In the genomic region with DNA sequence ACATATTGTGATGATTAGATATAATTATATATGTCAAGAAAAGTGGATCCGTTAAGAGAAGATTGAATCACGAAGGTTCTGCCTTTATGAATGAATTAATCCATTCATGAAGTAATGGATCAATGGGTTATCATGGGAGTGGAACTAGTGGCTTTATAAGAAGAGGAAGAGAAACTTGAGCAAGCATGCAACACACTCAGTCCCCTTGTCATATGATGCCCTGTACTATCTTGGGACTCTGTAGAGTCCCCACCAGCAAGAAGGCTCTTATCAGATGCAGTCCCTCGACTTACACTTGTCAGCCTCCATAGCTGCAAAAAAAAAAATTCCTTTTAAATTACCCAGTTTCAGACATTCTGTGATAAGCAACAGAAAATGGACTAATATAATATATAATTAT, we compare ENCODE assay signal across 14 cellular contexts.
A peak's percentile ranks its signal among the peaks of the same experiment; 100 is the strongest.
DNase-seq lines count a peak whose midpoint lies in the region; ATAC-seq and TF ChIP-seq lines count a peak whose summit lies in the region.
"Had no signal": no experiment of that assay in that cellular context is flagged by ENCODE, and none has a peak within 500 bp of the region (broad histone marks: within the 10 kb centered on the region; RNA-seq: fewer than 3 reads in every experiment).

No MANE protein-coding gene starts in this region.

- H3K27ac Mint-ChIP-seq in activated CD4-positive, alpha-beta T cell treated with anti-CD3 and anti-CD28 coated beads, Interleukin-2, amount 10 ng/mL, durations not matched to agents 24 days and 14 days: no peak overlapping the region
- H3K27ac Mint-ChIP-seq in activated naive CD8-positive, alpha-beta T cell treated with anti-CD3 and anti-CD28 coated beads, Interleukin-2, amount 50 U/mL, for 24 hours: no peak overlapping the region
- H3K27ac Mint-ChIP-seq: activated T-cell treated with anti-CD3 and anti-CD28 coated beads, Interleukin-2, amount 50 U/mL, for 72 hours; CD8-positive, alpha-beta T cell; stimulated activated effector memory CD8-positive, alpha-beta T cell treated with anti-CD3 and anti-CD28 coated beads, Interleukin-12 subunit alpha, Interleukin-12 subunit beta, amount 100 ng/mL, for 72 hours had no signal

- H3K4me3 Mint-ChIP-seq in activated CD4-positive, alpha-beta T cell treated with anti-CD3 and anti-CD28 coated beads, Interleukin-2, amount 10 ng/mL, durations not matched to agents 24 days and 14 days: no peak overlapping the region
- H3K4me3 Mint-ChIP-seq in activated naive CD8-positive, alpha-beta T cell treated with anti-CD3 and anti-CD28 coated beads, Interleukin-2, amount 50 U/mL, for 24 hours: no peak overlapping the region
- H3K4me3 Mint-ChIP-seq: activated T-cell treated with anti-CD3 and anti-CD28 coated beads, Interleukin-2, amount 50 U/mL, for 72 hours; CD8-positive, alpha-beta T cell; stimulated activated effector memory CD8-positive, alpha-beta T cell treated with anti-CD3 and anti-CD28 coated beads, Interleukin-12 subunit alpha, Interleukin-12 subunit beta, amount 100 ng/mL, for 72 hours had no signal

- intact Hi-C loops in activated CD4-positive, alpha-beta T cell treated with anti-CD3 and anti-CD28 coated beads, Interleukin-2, amount 10 ng/mL, durations not matched to agents 24 days and 14 days (cut with micrococcal nuclease): no loop called here
- intact Hi-C loops in breast epithelium (cut with DNase I; ENCODE audit: low total_unique reads): no loop called here

- H3K9me3 ChIP-seq in breast epithelium (peaks cover 0 to 2% of the 10 kb centered on the region in 2 donors), WERI-Rb-1 (ENCODE audit: severe bottlenecking) (no peaks in the 10 kb centered on the region)

- H3K4me1 Mint-ChIP-seq in activated CD4-positive, alpha-beta T cell treated with anti-CD3 and anti-CD28 coated beads, Interleukin-2, amount 10 ng/mL, durations not matched to agents 24 days and 14 days: peaks cover 5% of the 10 kb centered on the region
- peaks cover 14% of the 10 kb centered on the region for H3K4me1 Mint-ChIP-seq in activated naive CD8-positive, alpha-beta T cell treated with anti-CD3 and anti-CD28 coated beads, Interleukin-2, amount 50 U/mL, for 24 hours

- H3K4me1 ChIP-seq in breast epithelium: no peaks in the 10 kb centered on the region

- no peak for TF ChIP-seq POLR2A in breast epithelium (IDR thresholded peaks at IDR 0.05)

- no peaks in the 10 kb centered on the region for H3K27me3 ChIP-seq in breast epithelium
- H3K27me3 ChIP-seq in WERI-Rb-1 (ENCODE audit: insufficient read depth, low read depth, severe bottlenecking): no peaks in the 10 kb centered on the region
- H3K27me3 ChIP-seq: cardiac muscle cell had no signal

- H3K27ac ChIP-seq in breast epithelium (no peak overlapping the region), WERI-Rb-1 (no peak overlapping the region)
- H3K27ac ChIP-seq: cardiac muscle cell had no signal

- H3K4me3 ChIP-seq in breast epithelium (no peak overlapping the region), WERI-Rb-1 (ENCODE audit: low read depth, low read length) (no peak overlapping the region)
- H3K4me3 ChIP-seq: cardiac muscle cell had no signal

- H3K9me3 Mint-ChIP-seq in activated CD4-positive, alpha-beta T cell treated with anti-CD3 and anti-CD28 coated beads, Interleukin-2, amount 10 ng/mL, durations not matched to agents 24 days and 14 days: no peaks in the 10 kb centered on the region
- H3K9me3 Mint-ChIP-seq in activated naive CD8-positive, alpha-beta T cell treated with anti-CD3 and anti-CD28 coated beads, Interleukin-2, amount 50 U/mL, for 24 hours: no peaks in the 10 kb centered on the region
- H3K9me3 Mint-ChIP-seq: activated T-cell treated with anti-CD3 and anti-CD28 coated beads, Interleukin-2, amount 50 U/mL, for 72 hours; CD8-positive, alpha-beta T cell; stimulated activated effector memory CD8-positive, alpha-beta T cell treated with anti-CD3 and anti-CD28 coated beads, Interleukin-12 subunit alpha, Interleukin-12 subunit beta, amount 100 ng/mL, for 72 hours had no signal

- no peak for TF ChIP-seq CTCF in breast epithelium (IDR thresholded peaks at IDR 0.05)
- TF ChIP-seq CTCF in WERI-Rb-1 (IDR thresholded peaks at IDR 0.05; ENCODE audit: low read depth, low read length): no peak

- H3K36me3 ChIP-seq in breast epithelium (no peaks in the 10 kb centered on the region), WERI-Rb-1 (no peaks in the 10 kb centered on the region)
- H3K36me3 ChIP-seq: cardiac muscle cell had no signal

- DNase-seq in medulla oblongata (ENCODE audit: extremely low spot score) (peak; percentile 69), breast epithelium (ENCODE audit: low spot score in 2 of 2) (no peak), WERI-Rb-1 (no peak)
- DNase-seq in activated CD4-positive, alpha-beta T cell treated with anti-CD3 and anti-CD28 coated beads, Interleukin-2, amount 10 ng/mL, durations not matched to agents 24 days and 14 days: no peak
- no peak for DNase-seq in activated naive CD8-positive, alpha-beta T cell treated with anti-CD3 and anti-CD28 coated beads, Interleukin-2, amount 50 U/mL, for 24 hours
- DNase-seq: activated T-cell treated with anti-CD3 and anti-CD28 coated beads, Interleukin-2, amount 50 U/mL, for 72 hours; CD8-positive, alpha-beta T cell; islet precursor cell; NCI-H1417 treated with DMSO at 0.1 percent for 48 hours had no signal

- peak; percentile 92 for ATAC-seq in GM18909 (IDR thresholded peaks at IDR 0.05; ENCODE audit: poor library complexity, unreplicated experiment)
- ATAC-seq in GM21786 (IDR thresholded peaks at IDR 0.05; ENCODE audit: unreplicated experiment): peak; percentile 88
- ATAC-seq in HG03439 (IDR thresholded peaks at IDR 0.05; ENCODE audit: unreplicated experiment): peak; percentile 61
- ATAC-seq in activated naive CD8-positive, alpha-beta T cell treated with anti-CD3 and anti-CD28 coated beads, Interleukin-2, amount 50 U/mL, for 24 hours: no peak
- ATAC-seq: activated T-cell treated with anti-CD3 and anti-CD28 coated beads, Interleukin-2, amount 50 U/mL, for 72 hours; CD8-positive, alpha-beta T cell; stimulated activated effector memory CD8-positive, alpha-beta T cell treated with anti-CD3 and anti-CD28 coated beads, Interleukin-12 subunit alpha, Interleukin-12 subunit beta, amount 100 ng/mL, for 72 hours had no signal

- H3K36me3 Mint-ChIP-seq in activated CD4-positive, alpha-beta T cell treated with anti-CD3 and anti-CD28 coated beads, Interleukin-2, amount 10 ng/mL, durations not matched to agents 24 days and 14 days (ENCODE audit: low read depth): no peaks in the 10 kb centered on the region
- no peaks in the 10 kb centered on the region for H3K36me3 Mint-ChIP-seq in activated naive CD8-positive, alpha-beta T cell treated with anti-CD3 and anti-CD28 coated beads, Interleukin-2, amount 50 U/mL, for 24 hours (ENCODE audit: low read depth)
- H3K36me3 Mint-ChIP-seq: CD8-positive, alpha-beta T cell; stimulated activated effector memory CD8-positive, alpha-beta T cell treated with anti-CD3 and anti-CD28 coated beads, Interleukin-12 subunit alpha, Interleukin-12 subunit beta, amount 100 ng/mL, for 72 hours had no signal

- no peaks in the 10 kb centered on the region for H3K27me3 Mint-ChIP-seq in activated CD4-positive, alpha-beta T cell treated with anti-CD3 and anti-CD28 coated beads, Interleukin-2, amount 10 ng/mL, durations not matched to agents 24 days and 14 days
- H3K27me3 Mint-ChIP-seq in activated naive CD8-positive, alpha-beta T cell treated with anti-CD3 and anti-CD28 coated beads, Interleukin-2, amount 50 U/mL, for 24 hours: no peaks in the 10 kb centered on the region
